In the genomic region with DNA sequence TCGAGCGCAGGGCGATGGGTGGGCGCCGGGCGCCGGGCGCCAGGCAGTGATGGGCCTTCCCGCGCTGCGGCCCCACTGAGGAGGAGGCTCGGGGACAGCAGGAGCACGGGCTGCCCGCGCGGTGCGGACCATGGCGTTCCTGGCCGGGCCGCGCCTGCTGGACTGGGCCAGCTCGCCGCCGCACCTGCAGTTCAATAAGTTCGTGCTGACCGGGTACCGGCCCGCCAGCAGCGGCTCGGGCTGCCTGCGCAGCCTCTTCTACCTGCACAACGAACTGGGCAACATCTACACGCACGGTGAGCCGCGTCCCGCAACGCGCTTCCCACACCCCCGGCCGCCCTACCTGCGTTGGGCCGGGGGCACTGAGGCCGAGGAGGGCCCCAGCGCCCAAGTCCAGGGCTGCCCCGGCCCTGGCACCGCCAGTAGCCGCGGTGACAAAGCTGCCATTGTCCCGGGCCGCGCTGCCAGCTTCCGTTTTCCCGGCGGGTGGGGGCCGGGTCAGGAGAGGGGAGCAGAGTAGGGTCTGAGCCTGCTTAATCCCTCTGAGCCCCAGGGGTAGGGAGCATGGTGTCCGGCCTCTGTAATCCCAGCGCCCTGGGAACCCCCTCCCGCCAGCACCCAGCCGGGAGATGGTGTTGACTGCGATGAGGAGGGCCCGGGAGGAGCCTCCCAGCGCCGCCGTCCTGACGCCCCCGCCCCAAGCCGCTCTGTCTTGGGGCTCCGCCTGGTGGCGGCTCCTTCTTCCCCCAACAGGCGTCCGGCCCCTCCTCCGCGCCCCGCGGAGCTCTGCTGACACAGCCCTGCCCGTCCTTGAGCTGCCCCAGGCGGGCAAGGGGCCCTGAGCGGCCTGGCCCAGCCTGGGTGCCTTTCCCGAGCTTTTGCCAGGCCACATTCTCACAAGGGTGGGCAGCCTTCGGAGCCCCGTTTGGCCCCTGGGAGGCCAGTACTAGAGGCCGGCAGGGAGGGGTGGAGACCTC, we compare ENCODE assay signal across 8 cellular contexts. TPM values are rescaled to one million over a fixed set of nuclear protein-coding genes. Genes with fewer than 3 reads are reported as not detected.
DNase-seq lines count a peak whose midpoint lies in the region; ATAC-seq and TF ChIP-seq lines count a peak whose summit lies in the region.

No MANE protein-coding gene starts in this region.

- peak overlapping the region; percentile 70 for H3K4me3 ChIP-seq in Jurkat, Clone E6-1 (ENCODE audit: low read length)
- peak overlapping the region; percentile 62 to 95 (median 78) for H3K4me3 ChIP-seq in heart left ventricle
- peak overlapping the region; percentile 13 to 46 for H3K4me3 ChIP-seq in aorta (ENCODE audit: low read length in 2 of 2)

- peaks cover 25 to 39% (median 30%) of the 10 kb centered on the region in 3 donors for H3K27me3 Mint-ChIP-seq in CD14-positive monocyte (ENCODE audit: low read depth in 3 of 3)
- H3K27me3 Mint-ChIP-seq in activated naive CD8-positive, alpha-beta T cell treated with anti-CD3 and anti-CD28 coated beads for 36 hours, result peaks cover 32% of the 10 kb centered on the region

- H3K36me3 Mint-ChIP-seq in CD14-positive monocyte, result peaks cover 15 to 21% of the 10 kb centered on the region in 2 donors
- H3K36me3 Mint-ChIP-seq in activated naive CD8-positive, alpha-beta T cell treated with anti-CD3 and anti-CD28 coated beads for 36 hours, result peaks cover 20% of the 10 kb centered on the region

- DNase-seq in CD14-positive monocyte (ENCODE audit: low spot score) (peak; percentile 72), heart left ventricle (peak; percentile 59 to 85 (median 69)), pons (ENCODE audit: low spot score) (peak; percentile 65), aorta (peak in 1 of 2 donors; percentile 84)
- DNase-seq in Jurkat, Clone E6-1 (ENCODE audit: low read depth, low spot score), result peak; percentile 70
- peak; percentile 91 for DNase-seq in activated naive CD8-positive, alpha-beta T cell treated with anti-CD3 and anti-CD28 coated beads for 36 hours

- peak overlapping the region; percentile 74 to 82 for H3K4me3 Mint-ChIP-seq in CD14-positive monocyte
- peak overlapping the region; percentile 76 for H3K4me3 Mint-ChIP-seq in activated naive CD8-positive, alpha-beta T cell treated with anti-CD3 and anti-CD28 coated beads for 36 hours

- H3K27me3 ChIP-seq in heart left ventricle, result peaks cover 32 to 37% (median 34%) of the 10 kb centered on the region in 9 donors
- no peaks in the 10 kb centered on the region for H3K27me3 ChIP-seq in aorta (ENCODE audit: control insufficient read depth in 1 of 2, insufficient read depth in 2 of 2, low read length in 1 of 2)

- 0 to 3% (median 2%) methylated on average over 1 to 83 of the region's 83 CpGs for WGBS in heart left ventricle, 4 donors
- WGBS in aorta, 2 donors, result 5% methylated on average over 67 to 83 of the region's 83 CpGs

- peak overlapping the region in 11 of 12 donors; percentile 24 to 79 (median 55) for H3K27ac ChIP-seq in heart left ventricle
- H3K27ac ChIP-seq in aorta (ENCODE audit: low read depth in 1 of 2, low read length in 2 of 2), result no peak overlapping the region

- intact Hi-C loops in CD14-positive monocyte (cut with micrococcal nuclease) (loop anchor here (2.0 to 5.0 kb wide), 2 partner anchors 13 to 52 kb away; a partner anchor contains a TSS), heart left ventricle (cut with DNase I) (loop anchor here in 1 of 10 donors (10.0 kb wide), 1 partner anchor 95 kb away; no protein-coding TSS in a partner anchor), aorta (cut with DNase I) (no loop called here)

- H3K4me1 Mint-ChIP-seq in CD14-positive monocyte, result peaks cover 35% of the 10 kb centered on the region
- H3K4me1 Mint-ChIP-seq in activated naive CD8-positive, alpha-beta T cell treated with anti-CD3 and anti-CD28 coated beads for 36 hours, result peaks cover 24% of the 10 kb centered on the region

- H3K9me3 ChIP-seq in heart left ventricle, result no peaks in the 10 kb centered on the region
- no peaks in the 10 kb centered on the region for H3K9me3 ChIP-seq in aorta (ENCODE audit: control insufficient read depth, low read length)

- peak; percentile 33 for ATAC-seq in GM19324 (IDR thresholded peaks at IDR 0.05; ENCODE audit: low FRiP score, unreplicated experiment)
- ATAC-seq in SK-N-SH treated with all-trans-retinoic acid at 6 μM for 48 hours, result peak; percentile 63
- ATAC-seq in heart left ventricle, result peak in 3 of 4 donors; percentile 37 to 41 (median 38)
- peak; percentile 4 for ATAC-seq in aorta (ENCODE audit: low FRiP score)

- peaks cover 3 to 55% (median 31%) of the 10 kb centered on the region in 12 donors for H3K4me1 ChIP-seq in heart left ventricle
- no peaks in the 10 kb centered on the region for H3K4me1 ChIP-seq in aorta (ENCODE audit: control insufficient read depth in 1 of 2, insufficient read depth in 2 of 2, low read length in 2 of 2)

- peak; percentile 66 for TF ChIP-seq CTCF in CD14-positive monocyte (IDR thresholded peaks at IDR 0.05)
- peak in 11 of 12 donors; percentile 17 to 53 (median 43) for TF ChIP-seq CTCF in heart left ventricle (IDR thresholded peaks at IDR 0.05)

- peak overlapping the region in 2 of 7 donors; percentile 50 to 75 for H3K27ac Mint-ChIP-seq in CD14-positive monocyte
- no peak overlapping the region for H3K27ac Mint-ChIP-seq in activated naive CD8-positive, alpha-beta T cell treated with anti-CD3 and anti-CD28 coated beads for 36 hours

- peaks cover 0 to 18% (median 7%) of the 10 kb centered on the region in 7 donors for H3K9me3 Mint-ChIP-seq in CD14-positive monocyte
- no peaks in the 10 kb centered on the region for H3K9me3 Mint-ChIP-seq in activated naive CD8-positive, alpha-beta T cell treated with anti-CD3 and anti-CD28 coated beads for 36 hours

- peaks cover 0 to 17% (median 0%) of the 10 kb centered on the region in 9 donors for H3K36me3 ChIP-seq in heart left ventricle
- no peaks in the 10 kb centered on the region for H3K36me3 ChIP-seq in aorta (ENCODE audit: control insufficient read depth in 1 of 2, insufficient read depth in 2 of 2, low read length in 1 of 2)

- TF ChIP-seq POLR2A in heart left ventricle (IDR thresholded peaks at IDR 0.05), result peak in 1 of 2 donors; percentile 14

TF ChIP-seq in SK-N-SH treated with all-trans-retinoic acid at 6 μM for 48 hours, 23 proteins besides CTCF, POLR2A, EP300 and RAD21:
- TF ChIP-seq, protein P1, sequence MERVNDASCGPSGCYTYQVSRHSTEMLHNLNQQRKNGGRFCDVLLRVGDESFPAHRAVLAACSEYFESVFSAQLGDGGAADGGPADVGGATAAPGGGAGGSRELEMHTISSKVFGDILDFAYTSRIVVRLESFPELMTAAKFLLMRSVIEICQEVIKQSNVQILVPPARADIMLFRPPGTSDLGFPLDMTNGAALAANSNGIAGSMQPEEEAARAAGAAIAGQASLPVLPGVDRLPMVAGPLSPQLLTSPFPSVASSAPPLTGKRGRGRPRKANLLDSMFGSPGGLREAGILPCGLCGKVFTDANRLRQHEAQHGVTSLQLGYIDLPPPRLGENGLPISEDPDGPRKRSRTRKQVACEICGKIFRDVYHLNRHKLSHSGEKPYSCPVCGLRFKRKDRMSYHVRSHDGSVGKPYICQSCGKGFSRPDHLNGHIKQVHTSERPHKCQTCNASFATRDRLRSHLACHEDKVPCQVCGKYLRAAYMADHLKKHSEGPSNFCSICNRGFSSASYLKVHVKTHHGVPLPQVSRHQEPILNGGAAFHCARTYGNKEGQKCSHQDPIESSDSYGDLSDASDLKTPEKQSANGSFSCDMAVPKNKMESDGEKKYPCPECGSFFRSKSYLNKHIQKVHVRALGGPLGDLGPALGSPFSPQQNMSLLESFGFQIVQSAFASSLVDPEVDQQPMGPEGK (CRISPR knock-in tag; IDR thresholded peaks at IDR 0.05; ENCODE audit: borderline replicate concordance), result peak; percentile 49; the same call in 1 of the 2 replicates
- TF ChIP-seq ZNF8 (CRISPR knock-in tag; IDR thresholded peaks at IDR 0.05), result no peak

RNA-seq across cellular contexts. Expression of a gene that starts 0.7 kb away (rescaled TPM):
- 1 to 10 TPM; 6.3 to 8.9 TPM for polyA plus RNA-seq in CD14-positive monocyte
- polyA plus RNA-seq in Jurkat, Clone E6-1 (2012; ENCODE audit: insufficient read depth, insufficient read length), result 33.2 TPM
- total RNA-seq in activated naive CD8-positive, alpha-beta T cell treated with anti-CD3 and anti-CD28 coated beads for 36 hours, result 10 to 100 TPM; 29.5 to 31.0 TPM
- total RNA-seq in heart left ventricle, result 10 to 100 TPM in 1 of 9 donors, 1 to 10 TPM in 8; 6.9 to 16.3 (median 9.0) TPM
- polyA plus RNA-seq in heart left ventricle, result 10 to 100 TPM in 1 of 2 donors, 1 to 10 TPM in 1; 8.1 to 15.2 TPM
- total RNA-seq in aorta, result 1 to 10 TPM; 4.0 to 5.7 TPM
- 1 to 10 TPM; 1.5 to 2.6 TPM for polyA plus RNA-seq in aorta

RNA-seq across cellular contexts. Expression of a gene that starts 5.8 kb away (rescaled TPM):
- polyA plus RNA-seq in CD14-positive monocyte (not detected), heart left ventricle (not detected), aorta (not detected)
- 0.82 TPM for polyA plus RNA-seq in Jurkat, Clone E6-1 (2012; ENCODE audit: insufficient read depth, insufficient read length)
- total RNA-seq in activated naive CD8-positive, alpha-beta T cell treated with anti-CD3 and anti-CD28 coated beads for 36 hours, result not detected
- total RNA-seq in heart left ventricle (under 1 TPM in 1 of 9 donors, not detected in 8; 0.27 TPM), aorta (not detected)

RNA-seq across cellular contexts. Expression of a gene that starts 10.4 kb away (rescaled TPM):
- polyA plus RNA-seq in CD14-positive monocyte (1 to 10 TPM; 3.0 to 3.2 TPM), heart left ventricle (1 to 10 TPM; 1.3 to 2.5 TPM), aorta (1 to 10 TPM; 1.1 to 2.4 TPM)
- polyA plus RNA-seq in Jurkat, Clone E6-1 (2012; ENCODE audit: insufficient read depth, insufficient read length), result 147 TPM
- 100 to 1,000 TPM; 144 to 145 TPM for total RNA-seq in activated naive CD8-positive, alpha-beta T cell treated with anti-CD3 and anti-CD28 coated beads for 36 hours
- total RNA-seq in heart left ventricle (10 to 100 TPM in 1 of 9 donors, 1 to 10 TPM in 4, under 1 TPM in 4; 0.72 to 11.9 (median 1.2) TPM), aorta (1 to 10 TPM; 1.5 to 2.4 TPM)

RNA-seq across cellular contexts. Expression of a gene that starts 42.9 kb away (rescaled TPM):
- polyA plus RNA-seq in CD14-positive monocyte (not detected), heart left ventricle (1 to 10 TPM in 1 of 2 donors, under 1 TPM in 1; 0.62 to 1.7 TPM), aorta (under 1 TPM in 1 of 2 donors, not detected in 1; 0.20 TPM)
- not detected for polyA plus RNA-seq in Jurkat, Clone E6-1 (2012; ENCODE audit: insufficient read depth, insufficient read length)
- not detected for total RNA-seq in activated naive CD8-positive, alpha-beta T cell treated with anti-CD3 and anti-CD28 coated beads for 36 hours
- total RNA-seq in heart left ventricle (1 to 10 TPM in 2 of 9 donors, under 1 TPM in 7; 0.13 to 2.0 (median 0.75) TPM), aorta (under 1 TPM in 1 of 2 donors, not detected in 1; 0.18 TPM)

RNA-seq across cellular contexts. Expression of a gene that starts 48.1 kb away (rescaled TPM):
- polyA plus RNA-seq in CD14-positive monocyte (not detected), heart left ventricle (under 1 TPM in 1 of 2 donors, not detected in 1; 0.04 TPM), aorta (not detected)
- polyA plus RNA-seq in Jurkat, Clone E6-1 (2012; ENCODE audit: insufficient read depth, insufficient read length), result not detected
- not detected for total RNA-seq in activated naive CD8-positive, alpha-beta T cell treated with anti-CD3 and anti-CD28 coated beads for 36 hours
- total RNA-seq in heart left ventricle (not detected), aorta (not detected)

Comparison
In these comparisons a context has a peak if more than half of its experiments do, and no peak if none do; other contexts are left out.
1. ATAC-seq: peak in every context shown above with its lines; median percentile 63 in SK-N-SH treated with all-trans-retinoic acid at 6 μM for 48 hours; 38 in heart left ventricle; 33 in GM19324; 4 in aorta.
2. H3K27ac ChIP-seq: peak in heart left ventricle (11 of 12); none in aorta (0 of 2).
3. RNA of a gene that starts 10.4 kb away (total RNA-seq): 144 to 145 TPM in activated naive CD8-positive, alpha-beta T cell treated with anti-CD3 and anti-CD28 coated beads for 36 hours; 1.5 to 2.4 TPM in aorta and 0.72 to 11.9 TPM in heart left ventricle; every median in the first group is over 10 times any median in the second.
4. intact Hi-C loops: an anchor here in CD14-positive monocyte (2.0 to 5.0 kb wide); none called in aorta.
5. Peak in every context shown above with its lines, with median percentiles within 50 percentile points of each other: H3K4me3 ChIP-seq.